In genomic region chr4:41668024-41668423, GRCh38 we compare ENCODE assay signal across 20 cellular contexts.
DNase-seq lines count a peak whose midpoint lies in the region; ATAC-seq, FAIRE-seq and TF ChIP-seq lines count a peak whose summit lies in the region.
"Had no signal": no experiment of that assay in that cellular context is flagged by ENCODE, and none has a peak within 500 bp of the region (broad histone marks: within the 10 kb centered on the region; RNA-seq: fewer than 3 reads in every experiment).

No MANE protein-coding gene starts in this region.

- no peak for TF ChIP-seq CTCF in liver (IDR thresholded peaks at IDR 0.05; ENCODE audit: low read depth, low read length, missing input control)
- TF ChIP-seq CTCF in HepG2 (CRISPR knock-in tag; IDR thresholded peaks at IDR 0.05): no peak
- TF ChIP-seq CTCF in pancreas (IDR thresholded peaks at IDR 0.05): no peak

- FAIRE-seq in HepG2 (lab: Jason Lieb, UNC) (no peak), pancreas (lab: Jason Lieb, UNC) (no peak)
- FAIRE-seq: A549, D721Med, G401.6, GM12891, GM19239 had no signal

- no peak overlapping the region for H2AFZ ChIP-seq in HepG2 (ENCODE audit: low read length)

- no peak for TF ChIP-seq POLR2A in HepG2 (IDR thresholded peaks at IDR 0.05; ENCODE audit: insufficient read depth in 1 of 2, low read depth in 2 of 2, low read length in 2 of 2)

- intact Hi-C loops in HepG2 (cut with micrococcal nuclease; ENCODE audit: unreplicated experiment): no loop called here
- intact Hi-C loops in pancreas (cut with DNase I): loop anchor here in 1 of 3 donors (10.0 kb wide), 1 partner anchor 383 kb away; no protein-coding TSS in a partner anchor

- H3K27me3 ChIP-seq in liver (ENCODE audit: control insufficient read depth in 4 of 4, insufficient read depth in 4 of 4, low read length in 3 of 4) (no peaks in the 10 kb centered on the region), HepG2 (ENCODE audit: control insufficient read depth in 1 of 2, insufficient read depth in 2 of 2, low read length in 2 of 2) (no peaks in the 10 kb centered on the region), pancreas (no peaks in the 10 kb centered on the region)
- H3K27me3 ChIP-seq: BLaER1 treated with 17β-estradiol and CSF1 and Interleukin-3, amounts not matched to agents 10 nM and 100 nM had no signal

- H4K20me1 ChIP-seq in HepG2 (ENCODE audit: insufficient read depth, low read length): no peaks in the 10 kb centered on the region
- H4K20me1 ChIP-seq: BLaER1 treated with 17β-estradiol and CSF1 and Interleukin-3, amounts not matched to agents 10 nM and 100 nM had no signal

- peak overlapping the region in 1 of 2 donors; percentile 1 for H3K27ac ChIP-seq in liver (ENCODE audit: low read depth in 1 of 2, low read length in 2 of 2)
- no peak overlapping the region for H3K27ac ChIP-seq in HepG2 (ENCODE audit: extremely low read length, insufficient read depth, low read length)
- H3K27ac ChIP-seq in pancreas: no peak overlapping the region
- H3K27ac ChIP-seq: 22Rv1; A549; BLaER1 treated with 17β-estradiol and CSF1 and Interleukin-3, amounts not matched to agents 10 nM and 100 nM had no signal

- H3K9me3 ChIP-seq in liver (ENCODE audit: control insufficient read depth in 4 of 4, low read length in 3 of 4): no peaks in the 10 kb centered on the region
- no peaks in the 10 kb centered on the region for H3K9me3 ChIP-seq in HepG2 (ENCODE audit: low read length)
- H3K9me3 ChIP-seq in pancreas: no peaks in the 10 kb centered on the region
- H3K9me3 ChIP-seq: A549; BLaER1 treated with 17β-estradiol and CSF1 and Interleukin-3, amounts not matched to agents 10 nM and 100 nM; Caco-2 had no signal

- in situ Hi-C loops in HepG2 (cut with HindIII; ENCODE audit: extremely low pct_ligation_motif_present, low pct_unique_long_range_greater_than_20kb): no loop called here

- DNase-seq in HepG2 (ENCODE audit: low spot score): no peak
- no peak for DNase-seq in left lobe of liver (ENCODE audit: low spot score)
- no peak for DNase-seq in pancreas
- DNase-seq in central memory CD4-positive, alpha-beta T cell: no peak
- DNase-seq: AML-193; Caco-2; Calu3; CD4-positive, alpha-beta T cell; CD8-positive, alpha-beta T cell; DMS79 treated with DMSO at 0.1 percent for 48 hours; GF-D8 had no signal

- no peak for ATAC-seq in HepG2
- ATAC-seq in left lobe of liver: peak; percentile 63
- ATAC-seq in pancreas: peak in 3 of 4 donors; percentile 19 to 62 (median 55)
- no peak for ATAC-seq in HG02885 (IDR thresholded peaks at IDR 0.05; ENCODE audit: poor library complexity, unreplicated experiment)
- ATAC-seq: A549; CD8-positive, alpha-beta T cell had no signal

- H3K4me1 ChIP-seq in liver (ENCODE audit: control insufficient read depth in 4 of 4, insufficient read depth in 4 of 4, low read length in 3 of 4) (peaks cover 4 to 29% (median 12%) of the 10 kb centered on the region in 4 donors), HepG2 (ENCODE audit: insufficient read depth, low read length) (no peaks in the 10 kb centered on the region), pancreas (peaks cover 0 to 8% (median 0%) of the 10 kb centered on the region in 3 donors)
- H3K4me1 ChIP-seq: A549; BLaER1 treated with 17β-estradiol and CSF1 and Interleukin-3, amounts not matched to agents 10 nM and 100 nM; Caco-2 had no signal

- CTCF ChIA-PET in HepG2 (lab: Yijun Ruan, JAX; ENCODE audit: low intra/inter-chr PET ratio, low total read pairs): no interaction called here

- no TSS peak for BruUV-seq in HepG2 (replicated peaks; lab: Mats Ljungman, UMichigan)

- TF ChIP-seq EP300 in HepG2 (IDR thresholded peaks at IDR 0.05; ENCODE audit: low read depth in 2 of 2, low read length in 2 of 2) (no peak), HepG2 (CRISPR knock-in tag; IDR thresholded peaks at IDR 0.05; ENCODE audit: borderline replicate concordance) (no peak)

- H3K36me3 ChIP-seq in liver (ENCODE audit: control insufficient read depth in 4 of 4, insufficient read depth in 3 of 4, low read depth in 1 of 4, low read length in 3 of 4) (no peaks in the 10 kb centered on the region), HepG2 (replicated peaks in 1 of 2; ENCODE audit: control insufficient read depth in 1 of 2, insufficient read depth in 2 of 2, low read length in 2 of 2) (no peaks in the 10 kb centered on the region), pancreas (no peaks in the 10 kb centered on the region)
- H3K36me3 ChIP-seq: BLaER1 treated with 17β-estradiol and CSF1 and Interleukin-3, amounts not matched to agents 10 nM and 100 nM had no signal

- H3K4me3 ChIP-seq in liver (ENCODE audit: low read depth in 1 of 3, low read length in 3 of 3): no peak overlapping the region
- no peak overlapping the region for H3K4me3 ChIP-seq in HepG2 (replicated peaks in 1 of 3; ENCODE audit: insufficient read depth in 1 of 3, low read depth in 2 of 3, low read length in 3 of 3)
- H3K4me3 ChIP-seq in pancreas: no peak overlapping the region
- H3K4me3 ChIP-seq: A549; BLaER1 treated with 17β-estradiol and CSF1 and Interleukin-3, amounts not matched to agents 10 nM and 100 nM had no signal

- WGBS in liver: 35% methylated on average over 1 of the region's 1 CpG
- 0% methylated on average over 1 of the region's 1 CpG for WGBS in HepG2 (ENCODE audit: low lambda C conversion rate)
- 5 to 11% methylated on average over 1 of the region's 1 CpG for WGBS in pancreas, 2 donors

- no peak overlapping the region for H3K9ac ChIP-seq in liver (ENCODE audit: low read depth in 1 of 2, low read length in 2 of 2)
- no peak overlapping the region for H3K9ac ChIP-seq in HepG2 (ENCODE audit: insufficient read depth, low read depth, low read length)
- H3K9ac ChIP-seq: BLaER1 treated with 17β-estradiol and CSF1 and Interleukin-3, amounts not matched to agents 10 nM and 100 nM had no signal

- no peak overlapping the region for H3K4me2 ChIP-seq in HepG2 (ENCODE audit: low read depth, low read length)
- H3K4me2 ChIP-seq: A549; BLaER1 treated with 17β-estradiol and CSF1 and Interleukin-3, amounts not matched to agents 10 nM and 100 nM had no signal

- POLR2A ChIA-PET in HepG2 (lab: Yijun Ruan, JAX): no interaction called here

- no peaks in the 10 kb centered on the region for H3K79me2 ChIP-seq in HepG2 (ENCODE audit: insufficient read depth, low read length)

- TF ChIP-seq RAD21 in liver (IDR thresholded peaks at IDR 0.05): no peak
- no peak for TF ChIP-seq RAD21 in HepG2 (CRISPR knock-in tag; IDR thresholded peaks at IDR 0.05)

TF ChIP-seq in liver, 16 proteins besides CTCF, POLR2A, EP300 and RAD21 (continues in another document):
- TF ChIP-seq REST (IDR thresholded peaks at IDR 0.05) (no peak), FOXA2 (IDR thresholded peaks at IDR 0.05) (peak; percentile 30), TAF1 (conservative IDR thresholded peaks at IDR 0.05) (no peak), HNF4A (conservative IDR thresholded peaks at IDR 0.05) (peak in 1 of 2 donors; percentile 29), YY1 (IDR thresholded peaks at IDR 0.05) (peak; percentile 79)

TF ChIP-seq in HepG2, 621 proteins besides CTCF, POLR2A, EP300 and RAD21:
- TF ChIP-seq IKZF1 (IDR thresholded peaks at IDR 0.05) (no peak), E2F2 (CRISPR knock-in tag; IDR thresholded peaks at IDR 0.05; ENCODE audit: borderline replicate concordance) (no peak), REXO4 (CRISPR knock-in tag; IDR thresholded peaks at IDR 0.05; ENCODE audit: borderline replicate concordance) (no peak), ZMAT3 (CRISPR knock-in tag; conservative IDR thresholded peaks at IDR 0.05) (no peak), ZBTB4 (CRISPR knock-in tag; IDR thresholded peaks at IDR 0.05; ENCODE audit: borderline replicate concordance) (no peak), HNRNPUL1 (IDR thresholded peaks at IDR 0.05; ENCODE audit: low read depth, low read length) (no peak), SAP130 (CRISPR knock-in tag; IDR thresholded peaks at IDR 0.05; ENCODE audit: low read depth) (no peak), RCOR2 (CRISPR knock-in tag; IDR thresholded peaks at IDR 0.05) (no peak), FLYWCH1 (CRISPR knock-in tag; IDR thresholded peaks at IDR 0.05) (no peak), ZNF180 (CRISPR knock-in tag; IDR thresholded peaks at IDR 0.05; ENCODE audit: borderline replicate concordance, low read depth) (no peak)

Comparison
In these comparisons a context has a peak if more than half of its experiments do, and no peak if none do; other contexts are left out.
1. ATAC-seq: peak in left lobe of liver (single experiment) and pancreas (3 of 4); none in HepG2 (single experiment) and HG02885 (single experiment).